ENCODE assay signal across 1 cellular context in the genomic region with DNA sequence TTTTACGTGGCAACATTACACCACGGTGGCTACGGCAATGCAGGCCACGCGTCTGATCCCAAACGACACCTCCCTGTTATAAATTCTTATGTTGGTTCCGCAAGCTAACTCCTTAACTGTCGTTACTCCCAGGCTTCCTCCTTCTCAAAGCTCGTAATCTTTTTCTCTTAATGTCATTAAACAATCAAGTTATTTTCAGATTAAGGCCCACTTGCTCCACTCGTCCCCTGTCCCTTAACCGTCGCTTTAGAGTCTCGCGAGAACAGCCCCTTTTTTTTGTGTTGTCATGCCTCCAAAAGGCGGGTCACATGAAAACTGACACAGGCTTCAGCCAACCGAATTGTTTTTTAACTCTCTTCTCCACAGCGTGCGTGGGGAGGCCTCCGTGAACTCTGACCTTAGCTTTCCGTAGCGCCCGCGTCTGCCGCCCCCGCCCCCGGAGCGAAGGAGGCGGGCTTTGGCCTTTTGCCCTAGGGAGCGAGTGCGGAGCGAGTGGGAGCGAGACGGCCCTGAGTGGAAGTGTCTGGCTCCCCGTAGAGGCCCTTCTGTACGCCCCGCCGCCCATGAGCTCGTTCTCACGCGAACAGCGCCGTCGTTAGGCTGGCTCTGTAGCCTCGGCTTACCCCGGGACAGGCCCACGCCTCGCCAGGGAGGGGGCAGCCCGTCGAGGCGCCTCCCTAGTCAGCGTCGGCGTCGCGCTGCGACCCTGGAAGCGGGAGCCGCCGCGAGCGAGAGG.
TF ChIP-seq lines count a peak whose summit lies in the region.

A gene (plus strand): TSS at position 463 of the 736 bp plus-strand sequence. CDS start 360 bp downstream, outside the sequence.

TF ChIP-seq in WTC11, 78 proteins besides CTCF, POLR2A, EP300 and RAD21 (continued from another document):
- TF ChIP-seq, protein P1, sequence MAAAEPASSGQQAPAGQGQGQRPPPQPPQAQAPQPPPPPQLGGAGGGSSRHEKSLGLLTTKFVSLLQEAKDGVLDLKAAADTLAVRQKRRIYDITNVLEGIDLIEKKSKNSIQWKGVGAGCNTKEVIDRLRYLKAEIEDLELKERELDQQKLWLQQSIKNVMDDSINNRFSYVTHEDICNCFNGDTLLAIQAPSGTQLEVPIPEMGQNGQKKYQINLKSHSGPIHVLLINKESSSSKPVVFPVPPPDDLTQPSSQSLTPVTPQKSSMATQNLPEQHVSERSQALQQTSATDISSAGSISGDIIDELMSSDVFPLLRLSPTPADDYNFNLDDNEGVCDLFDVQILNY (CRISPR knock-in tag; IDR thresholded peaks at IDR 0.05) = peak; percentile 55; the same call in 1 of the 2 replicates
- TF ChIP-seq GRHL2 (CRISPR knock-in tag; IDR thresholded peaks at IDR 0.05; ENCODE audit: insufficient replicate concordance, severe bottlenecking) (no peak), NFYB (CRISPR knock-in tag; conservative IDR thresholded peaks at IDR 0.05; ENCODE audit: low read depth) (peak; percentile 3; the same call in 1 of the 2 replicates), ZNF232 (CRISPR knock-in tag; IDR thresholded peaks at IDR 0.05) (peak; percentile 81; the same call in 1 of the 2 replicates), ZNF671 (CRISPR knock-in tag; IDR thresholded peaks at IDR 0.05) (no peak), CREB1 (CRISPR knock-in tag; IDR thresholded peaks at IDR 0.05) (no peak), FOXJ3 (CRISPR knock-in tag; IDR thresholded peaks at IDR 0.05; ENCODE audit: borderline replicate concordance) (no peak), GABPB1 (CRISPR knock-in tag; IDR thresholded peaks at IDR 0.05) (peak; percentile 60; the same call in 1 of the 2 replicates), NR1H2 (CRISPR knock-in tag; IDR thresholded peaks at IDR 0.05) (no peak), RELA (CRISPR knock-in tag; IDR thresholded peaks at IDR 0.05; ENCODE audit: borderline replicate concordance) (no peak), RORB (CRISPR knock-in tag; IDR thresholded peaks at IDR 0.05) (no peak), NFATC4 (CRISPR knock-in tag; IDR thresholded peaks at IDR 0.05) (no peak), ZNF219 (CRISPR knock-in tag; IDR thresholded peaks at IDR 0.05; ENCODE audit: borderline replicate concordance) (no peak), OVOL2 (CRISPR knock-in tag; IDR thresholded peaks at IDR 0.05; ENCODE audit: borderline replicate concordance) (no peak), CBFB (CRISPR knock-in tag; IDR thresholded peaks at IDR 0.05; ENCODE audit: low read depth) (no peak; the same call in 1 of the 2 replicates), GTF2I (CRISPR knock-in tag; conservative IDR thresholded peaks at IDR 0.05) (no peak), EMX1 (CRISPR knock-in tag; IDR thresholded peaks at IDR 0.05) (no peak), NR3C1 (CRISPR knock-in tag; conservative IDR thresholded peaks at IDR 0.05; ENCODE audit: low read depth) (no peak), ATF1 (CRISPR knock-in tag; IDR thresholded peaks at IDR 0.05) (no peak), SOX15 (CRISPR knock-in tag; IDR thresholded peaks at IDR 0.05) (no peak), HMGA2 (CRISPR knock-in tag; IDR thresholded peaks at IDR 0.05) (no peak)
- TF ChIP-seq, protein P2, sequence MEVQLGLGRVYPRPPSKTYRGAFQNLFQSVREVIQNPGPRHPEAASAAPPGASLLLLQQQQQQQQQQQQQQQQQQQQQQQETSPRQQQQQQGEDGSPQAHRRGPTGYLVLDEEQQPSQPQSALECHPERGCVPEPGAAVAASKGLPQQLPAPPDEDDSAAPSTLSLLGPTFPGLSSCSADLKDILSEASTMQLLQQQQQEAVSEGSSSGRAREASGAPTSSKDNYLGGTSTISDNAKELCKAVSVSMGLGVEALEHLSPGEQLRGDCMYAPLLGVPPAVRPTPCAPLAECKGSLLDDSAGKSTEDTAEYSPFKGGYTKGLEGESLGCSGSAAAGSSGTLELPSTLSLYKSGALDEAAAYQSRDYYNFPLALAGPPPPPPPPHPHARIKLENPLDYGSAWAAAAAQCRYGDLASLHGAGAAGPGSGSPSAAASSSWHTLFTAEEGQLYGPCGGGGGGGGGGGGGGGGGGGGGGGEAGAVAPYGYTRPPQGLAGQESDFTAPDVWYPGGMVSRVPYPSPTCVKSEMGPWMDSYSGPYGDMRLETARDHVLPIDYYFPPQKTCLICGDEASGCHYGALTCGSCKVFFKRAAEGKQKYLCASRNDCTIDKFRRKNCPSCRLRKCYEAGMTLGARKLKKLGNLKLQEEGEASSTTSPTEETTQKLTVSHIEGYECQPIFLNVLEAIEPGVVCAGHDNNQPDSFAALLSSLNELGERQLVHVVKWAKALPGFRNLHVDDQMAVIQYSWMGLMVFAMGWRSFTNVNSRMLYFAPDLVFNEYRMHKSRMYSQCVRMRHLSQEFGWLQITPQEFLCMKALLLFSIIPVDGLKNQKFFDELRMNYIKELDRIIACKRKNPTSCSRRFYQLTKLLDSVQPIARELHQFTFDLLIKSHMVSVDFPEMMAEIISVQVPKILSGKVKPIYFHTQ (CRISPR knock-in tag; IDR thresholded peaks at IDR 0.05) = no peak
- TF ChIP-seq, protein P3, sequence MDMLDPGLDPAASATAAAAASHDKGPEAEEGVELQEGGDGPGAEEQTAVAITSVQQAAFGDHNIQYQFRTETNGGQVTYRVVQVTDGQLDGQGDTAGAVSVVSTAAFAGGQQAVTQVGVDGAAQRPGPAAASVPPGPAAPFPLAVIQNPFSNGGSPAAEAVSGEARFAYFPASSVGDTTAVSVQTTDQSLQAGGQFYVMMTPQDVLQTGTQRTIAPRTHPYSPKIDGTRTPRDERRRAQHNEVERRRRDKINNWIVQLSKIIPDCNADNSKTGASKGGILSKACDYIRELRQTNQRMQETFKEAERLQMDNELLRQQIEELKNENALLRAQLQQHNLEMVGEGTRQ (CRISPR knock-in tag; IDR thresholded peaks at IDR 0.05) = peak; percentile 6; the same call in 1 of the 2 replicates
- TF ChIP-seq, protein P4, sequence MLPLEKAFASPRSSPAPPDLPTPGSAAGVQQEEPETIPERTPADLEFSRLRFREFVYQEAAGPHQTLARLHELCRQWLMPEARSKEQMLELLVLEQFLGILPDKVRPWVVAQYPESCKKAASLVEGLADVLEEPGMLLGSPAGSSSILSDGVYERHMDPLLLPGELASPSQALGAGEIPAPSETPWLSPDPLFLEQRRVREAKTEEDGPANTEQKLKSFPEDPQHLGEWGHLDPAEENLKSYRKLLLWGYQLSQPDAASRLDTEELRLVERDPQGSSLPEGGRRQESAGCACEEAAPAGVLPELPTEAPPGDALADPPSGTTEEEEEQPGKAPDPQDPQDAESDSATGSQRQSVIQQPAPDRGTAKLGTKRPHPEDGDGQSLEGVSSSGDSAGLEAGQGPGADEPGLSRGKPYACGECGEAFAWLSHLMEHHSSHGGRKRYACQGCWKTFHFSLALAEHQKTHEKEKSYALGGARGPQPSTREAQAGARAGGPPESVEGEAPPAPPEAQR (CRISPR knock-in tag; IDR thresholded peaks at IDR 0.05) = no peak
- TF ChIP-seq, protein P5, sequence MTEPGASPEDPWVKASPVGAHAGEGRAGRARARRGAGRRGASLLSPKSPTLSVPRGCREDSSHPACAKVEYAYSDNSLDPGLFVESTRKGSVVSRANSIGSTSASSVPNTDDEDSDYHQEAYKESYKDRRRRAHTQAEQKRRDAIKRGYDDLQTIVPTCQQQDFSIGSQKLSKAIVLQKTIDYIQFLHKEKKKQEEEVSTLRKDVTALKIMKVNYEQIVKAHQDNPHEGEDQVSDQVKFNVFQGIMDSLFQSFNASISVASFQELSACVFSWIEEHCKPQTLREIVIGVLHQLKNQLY (CRISPR knock-in tag; IDR thresholded peaks at IDR 0.05) = no peak
- TF ChIP-seq, protein P6, sequence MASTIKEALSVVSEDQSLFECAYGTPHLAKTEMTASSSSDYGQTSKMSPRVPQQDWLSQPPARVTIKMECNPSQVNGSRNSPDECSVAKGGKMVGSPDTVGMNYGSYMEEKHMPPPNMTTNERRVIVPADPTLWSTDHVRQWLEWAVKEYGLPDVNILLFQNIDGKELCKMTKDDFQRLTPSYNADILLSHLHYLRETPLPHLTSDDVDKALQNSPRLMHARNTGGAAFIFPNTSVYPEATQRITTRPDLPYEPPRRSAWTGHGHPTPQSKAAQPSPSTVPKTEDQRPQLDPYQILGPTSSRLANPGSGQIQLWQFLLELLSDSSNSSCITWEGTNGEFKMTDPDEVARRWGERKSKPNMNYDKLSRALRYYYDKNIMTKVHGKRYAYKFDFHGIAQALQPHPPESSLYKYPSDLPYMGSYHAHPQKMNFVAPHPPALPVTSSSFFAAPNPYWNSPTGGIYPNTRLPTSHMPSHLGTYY (CRISPR knock-in tag; IDR thresholded peaks at IDR 0.05) = no peak
- TF ChIP-seq, protein P7, sequence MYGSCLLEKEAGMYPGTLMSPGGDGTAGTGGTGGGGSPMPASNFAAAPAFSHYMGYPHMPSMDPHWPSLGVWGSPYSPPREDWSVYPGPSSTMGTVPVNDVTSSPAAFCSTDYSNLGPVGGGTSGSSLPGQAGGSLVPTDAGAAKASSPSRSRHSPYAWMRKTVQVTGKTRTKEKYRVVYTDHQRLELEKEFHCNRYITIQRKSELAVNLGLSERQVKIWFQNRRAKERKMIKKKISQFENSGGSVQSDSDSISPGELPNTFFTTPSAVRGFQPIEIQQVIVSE (CRISPR knock-in tag; IDR thresholded peaks at IDR 0.05; ENCODE audit: borderline replicate concordance) = no peak
- TF ChIP-seq, protein P8, sequence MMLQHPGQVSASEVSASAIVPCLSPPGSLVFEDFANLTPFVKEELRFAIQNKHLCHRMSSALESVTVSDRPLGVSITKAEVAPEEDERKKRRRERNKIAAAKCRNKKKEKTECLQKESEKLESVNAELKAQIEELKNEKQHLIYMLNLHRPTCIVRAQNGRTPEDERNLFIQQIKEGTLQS (CRISPR knock-in tag; conservative IDR thresholded peaks at IDR 0.05) = no peak
- TF ChIP-seq, protein P9, sequence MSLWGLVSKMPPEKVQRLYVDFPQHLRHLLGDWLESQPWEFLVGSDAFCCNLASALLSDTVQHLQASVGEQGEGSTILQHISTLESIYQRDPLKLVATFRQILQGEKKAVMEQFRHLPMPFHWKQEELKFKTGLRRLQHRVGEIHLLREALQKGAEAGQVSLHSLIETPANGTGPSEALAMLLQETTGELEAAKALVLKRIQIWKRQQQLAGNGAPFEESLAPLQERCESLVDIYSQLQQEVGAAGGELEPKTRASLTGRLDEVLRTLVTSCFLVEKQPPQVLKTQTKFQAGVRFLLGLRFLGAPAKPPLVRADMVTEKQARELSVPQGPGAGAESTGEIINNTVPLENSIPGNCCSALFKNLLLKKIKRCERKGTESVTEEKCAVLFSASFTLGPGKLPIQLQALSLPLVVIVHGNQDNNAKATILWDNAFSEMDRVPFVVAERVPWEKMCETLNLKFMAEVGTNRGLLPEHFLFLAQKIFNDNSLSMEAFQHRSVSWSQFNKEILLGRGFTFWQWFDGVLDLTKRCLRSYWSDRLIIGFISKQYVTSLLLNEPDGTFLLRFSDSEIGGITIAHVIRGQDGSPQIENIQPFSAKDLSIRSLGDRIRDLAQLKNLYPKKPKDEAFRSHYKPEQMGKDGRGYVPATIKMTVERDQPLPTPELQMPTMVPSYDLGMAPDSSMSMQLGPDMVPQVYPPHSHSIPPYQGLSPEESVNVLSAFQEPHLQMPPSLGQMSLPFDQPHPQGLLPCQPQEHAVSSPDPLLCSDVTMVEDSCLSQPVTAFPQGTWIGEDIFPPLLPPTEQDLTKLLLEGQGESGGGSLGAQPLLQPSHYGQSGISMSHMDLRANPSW (CRISPR knock-in tag; conservative IDR thresholded peaks at IDR 0.05; ENCODE audit: low read depth) = no peak
- TF ChIP-seq, protein P10, sequence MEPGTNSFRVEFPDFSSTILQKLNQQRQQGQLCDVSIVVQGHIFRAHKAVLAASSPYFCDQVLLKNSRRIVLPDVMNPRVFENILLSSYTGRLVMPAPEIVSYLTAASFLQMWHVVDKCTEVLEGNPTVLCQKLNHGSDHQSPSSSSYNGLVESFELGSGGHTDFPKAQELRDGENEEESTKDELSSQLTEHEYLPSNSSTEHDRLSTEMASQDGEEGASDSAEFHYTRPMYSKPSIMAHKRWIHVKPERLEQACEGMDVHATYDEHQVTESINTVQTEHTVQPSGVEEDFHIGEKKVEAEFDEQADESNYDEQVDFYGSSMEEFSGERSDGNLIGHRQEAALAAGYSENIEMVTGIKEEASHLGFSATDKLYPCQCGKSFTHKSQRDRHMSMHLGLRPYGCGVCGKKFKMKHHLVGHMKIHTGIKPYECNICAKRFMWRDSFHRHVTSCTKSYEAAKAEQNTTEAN (CRISPR knock-in tag; IDR thresholded peaks at IDR 0.05) = no peak
- TF ChIP-seq, protein P11, sequence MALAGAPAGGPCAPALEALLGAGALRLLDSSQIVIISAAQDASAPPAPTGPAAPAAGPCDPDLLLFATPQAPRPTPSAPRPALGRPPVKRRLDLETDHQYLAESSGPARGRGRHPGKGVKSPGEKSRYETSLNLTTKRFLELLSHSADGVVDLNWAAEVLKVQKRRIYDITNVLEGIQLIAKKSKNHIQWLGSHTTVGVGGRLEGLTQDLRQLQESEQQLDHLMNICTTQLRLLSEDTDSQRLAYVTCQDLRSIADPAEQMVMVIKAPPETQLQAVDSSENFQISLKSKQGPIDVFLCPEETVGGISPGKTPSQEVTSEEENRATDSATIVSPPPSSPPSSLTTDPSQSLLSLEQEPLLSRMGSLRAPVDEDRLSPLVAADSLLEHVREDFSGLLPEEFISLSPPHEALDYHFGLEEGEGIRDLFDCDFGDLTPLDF (CRISPR knock-in tag; IDR thresholded peaks at IDR 0.05) = no peak
